In the genomic region with DNA sequence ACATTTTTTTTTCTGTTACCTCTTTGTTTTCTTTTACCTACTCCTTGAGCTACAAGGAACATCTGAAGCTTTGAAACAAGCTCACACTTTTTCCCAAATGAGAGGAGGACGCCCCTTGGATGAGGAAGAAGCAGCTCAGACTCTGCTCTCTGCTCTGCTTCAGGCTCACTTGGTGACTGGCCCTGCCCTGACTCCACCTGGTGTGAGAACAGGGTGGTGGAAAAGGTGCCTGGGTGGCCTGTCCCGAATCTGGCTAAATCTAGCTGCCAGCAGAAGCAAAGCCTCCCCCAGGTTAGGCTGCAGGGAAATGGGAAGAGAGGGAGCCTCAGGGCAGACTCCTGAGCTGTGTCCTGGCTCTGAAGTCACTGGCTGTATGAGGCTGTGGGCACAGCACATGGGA, we compare ENCODE assay signal across 5 cellular contexts.
"Had no signal": no experiment of that assay in that cellular context is flagged by ENCODE, and none has a peak within 500 bp of the region (broad histone marks: within the 10 kb centered on the region; RNA-seq: fewer than 3 reads in every experiment).

No MANE protein-coding gene starts in this region.

- H3K4me3 ChIP-seq: HAP-1, K562 had no signal

- H3K4me1 ChIP-seq: HAP-1 had no signal

- H3K9me3 ChIP-seq: HAP-1 had no signal

- H3K36me3 ChIP-seq: HAP-1 had no signal

- ATAC-seq: K562 had no signal

- DNase-seq: GOT3, H7, IMR-90 had no signal
